Comparison of ENCODE assay signal across 1 cellular context in the genomic region with DNA sequence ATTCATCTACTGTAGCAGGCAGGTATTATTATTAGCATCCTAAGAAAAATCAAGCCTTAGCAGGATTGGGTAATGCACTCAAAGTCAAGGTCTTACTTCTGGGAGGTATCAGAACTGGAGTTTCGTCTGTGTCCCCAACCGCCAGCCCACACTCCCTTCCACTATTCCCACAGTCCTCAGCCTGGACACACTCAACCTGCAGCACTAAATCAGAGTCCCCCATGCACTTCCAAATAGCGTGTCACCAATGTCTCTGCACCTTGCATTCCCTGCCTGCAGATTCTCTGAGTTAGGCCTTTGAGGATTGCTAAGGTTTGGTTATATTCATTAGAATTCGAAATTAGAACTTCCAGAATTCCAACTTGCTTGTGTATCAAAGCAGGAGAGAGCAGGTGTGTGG.
TF ChIP-seq lines count a peak whose summit lies in the region.

No MANE protein-coding gene starts in this region.

TF ChIP-seq in SK-N-SH treated with all-trans-retinoic acid at 6 μM for 48 hours, 23 proteins besides CTCF, POLR2A, EP300 and RAD21:
- TF ChIP-seq OSR1 (CRISPR knock-in tag; IDR thresholded peaks at IDR 0.05) (no peak), ESRRG (CRISPR knock-in tag; IDR thresholded peaks at IDR 0.05) (no peak), ISL1 (CRISPR knock-in tag; IDR thresholded peaks at IDR 0.05) (no peak), ZFP30 (CRISPR knock-in tag; IDR thresholded peaks at IDR 0.05) (no peak), ZNF565 (CRISPR knock-in tag; conservative IDR thresholded peaks at IDR 0.05; ENCODE audit: low read depth) (no peak), TOX (CRISPR knock-in tag; IDR thresholded peaks at IDR 0.05; ENCODE audit: borderline replicate concordance) (no peak), ARNTL (CRISPR knock-in tag; IDR thresholded peaks at IDR 0.05; ENCODE audit: borderline replicate concordance, low read depth) (no peak), CREB5 (CRISPR knock-in tag; IDR thresholded peaks at IDR 0.05; ENCODE audit: low read depth) (no peak)
TF ChIP-seq in SK-N-SH treated with all-trans-retinoic acid at 6 μM for 48 hours: peak in this region for 0.
